Comparison of ENCODE assay signal across 16 cellular contexts in the genomic region with DNA sequence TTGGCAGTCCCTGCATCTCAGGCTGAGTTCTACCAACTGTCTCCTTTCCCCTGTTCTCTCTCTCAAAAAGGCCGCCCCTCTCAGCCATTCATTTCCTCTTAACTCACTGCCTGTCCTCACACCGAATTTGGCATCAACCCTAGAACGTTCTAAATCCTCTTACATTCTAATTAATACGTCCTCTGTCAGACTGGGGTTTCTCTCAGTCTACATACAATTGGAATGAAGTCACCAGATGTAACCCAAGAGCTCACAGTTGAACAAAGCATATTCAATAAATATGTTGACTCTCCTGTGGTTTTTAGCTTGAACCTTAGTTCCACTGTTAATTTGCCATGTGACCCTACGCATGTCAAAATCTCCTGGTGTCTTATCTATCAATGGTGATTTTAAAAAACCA.
DNase-seq lines count a peak whose midpoint lies in the region; ATAC-seq and TF ChIP-seq lines count a peak whose summit lies in the region.
"Had no signal": no experiment of that assay in that cellular context is flagged by ENCODE, and none has a peak within 500 bp of the region (broad histone marks: within the 10 kb centered on the region; RNA-seq: fewer than 3 reads in every experiment).

No MANE protein-coding gene starts in this region.

- dilution Hi-C loops in IMR-90 (cut with HindIII; ENCODE audit: low sequenced_read_pairs, unreplicated experiment): no loop called here

- no peak for TF ChIP-seq RAD21 in IMR-90 (IDR thresholded peaks at IDR 0.05; ENCODE audit: low read length)

- H2AK5ac ChIP-seq in IMR-90 (ENCODE audit: low read depth, low read length): no peak overlapping the region

- in situ Hi-C loops in IMR-90 (cut with MboI; ENCODE audit: low sequenced_read_pairs): no loop called here

- H3K9me3 ChIP-seq in IMR-90 (ENCODE audit: control insufficient read depth, insufficient read depth, low read length): peaks cover 6% of the 10 kb centered on the region
- H3K9me3 ChIP-seq in right atrium auricular region: peaks cover 0 to 13% of the 10 kb centered on the region in 2 donors

- no peak overlapping the region for H3K23ac ChIP-seq in IMR-90 (ENCODE audit: low read depth, low read length)

- H4K91ac ChIP-seq in IMR-90 (ENCODE audit: insufficient read depth, low read depth, low read length): no peak overlapping the region

- no peak overlapping the region for H2BK15ac ChIP-seq in IMR-90 (ENCODE audit: low read depth, low read length)

- no peak overlapping the region for H2AFZ ChIP-seq in IMR-90 (replicated peaks; ENCODE audit: low read length, poor library complexity)

- ATAC-seq in IMR-90 (ENCODE audit: low read depth) (peak; percentile 29; the same call in 1 of the 2 replicates), HG02763 (IDR thresholded peaks at IDR 0.05; ENCODE audit: unreplicated experiment) (no peak), HG03159 (IDR thresholded peaks at IDR 0.05; ENCODE audit: unreplicated experiment) (no peak)
- ATAC-seq: gastroesophageal sphincter had no signal

- H3K27me3 ChIP-seq in IMR-90 (ENCODE audit: control insufficient read depth, insufficient read depth, low read length): peaks cover 8% of the 10 kb centered on the region
- H3K27me3 ChIP-seq in right atrium auricular region: no peaks in the 10 kb centered on the region
- H3K27me3 ChIP-seq: BLaER1, gastroesophageal sphincter had no signal

- H3K27ac ChIP-seq in IMR-90 (ENCODE audit: insufficient read depth, low read length) (no peak overlapping the region), right atrium auricular region (no peak overlapping the region)
- H3K27ac ChIP-seq: BLaER1, gastroesophageal sphincter had no signal

- BruUV-seq in IMR-90 (replicated peaks; lab: Mats Ljungman, UMichigan): no TSS peak

- TF ChIP-seq POLR2A in IMR-90 (IDR thresholded peaks at IDR 0.05; ENCODE audit: low read depth, low read length): no peak

- no peaks in the 10 kb centered on the region for H3K36me3 ChIP-seq in IMR-90 (ENCODE audit: control insufficient read depth, insufficient read depth, low read length)
- no peaks in the 10 kb centered on the region for H3K36me3 ChIP-seq in right atrium auricular region
- H3K36me3 ChIP-seq: BLaER1, gastroesophageal sphincter had no signal

- no peak overlapping the region for H2AK9ac ChIP-seq in IMR-90 (replicated peaks; ENCODE audit: low read depth, low read length, poor library complexity)

- no peak overlapping the region for H3K14ac ChIP-seq in IMR-90 (replicated peaks; ENCODE audit: low read depth, low read length)

- no peak overlapping the region for H3K18ac ChIP-seq in IMR-90 (ENCODE audit: low read depth, low read length)

- no peak overlapping the region for H4K8ac ChIP-seq in IMR-90 (ENCODE audit: low read depth in 2 of 2, low read length in 2 of 2)

- H3K9me1 ChIP-seq in IMR-90 (ENCODE audit: insufficient read depth, low read length): no peaks in the 10 kb centered on the region

- no peak overlapping the region for H3K56ac ChIP-seq in IMR-90 (ENCODE audit: extremely low read depth, insufficient read depth, low read length)

- 40% methylated on average over 1 of the region's 5 CpGs; no CpG with 5 or more reads in 1 of the 2 experiments for WGBS in IMR-90 (ENCODE audit: extremely low coverage in 2 of 2, insufficient read length in 1 of 2), 2 experiments

- H3K4me1 ChIP-seq in IMR-90 (ENCODE audit: control insufficient read depth, insufficient read depth, low read length) (peaks cover 2% of the 10 kb centered on the region; the same call in 1 of the 2 replicates), right atrium auricular region (no peaks in the 10 kb centered on the region)
- H3K4me1 ChIP-seq: gastroesophageal sphincter had no signal

- no peak overlapping the region for H2BK5ac ChIP-seq in IMR-90 (ENCODE audit: low read depth, low read length, poor library complexity, severe bottlenecking)

- no peak overlapping the region for H4K5ac ChIP-seq in IMR-90 (ENCODE audit: low read depth, low read length)

- CTCF ChIA-PET in IMR-90 (lab: Yijun Ruan, JAX): no interaction called here

- H3K9ac ChIP-seq in IMR-90 (ENCODE audit: low read depth, low read length): no peak overlapping the region
- H3K9ac ChIP-seq: BLaER1 had no signal

- TF ChIP-seq CTCF in IMR-90 (conservative IDR thresholded peaks at IDR 0.05; ENCODE audit: low read depth, low read length) (no peak), right atrium auricular region (IDR thresholded peaks at IDR 0.05) (no peak)

- no peaks in the 10 kb centered on the region for H3K79me1 ChIP-seq in IMR-90 (ENCODE audit: low read depth in 1 of 2, low read length in 2 of 2)

- no peak overlapping the region for H3K4ac ChIP-seq in IMR-90 (ENCODE audit: low read depth, low read length)

- intact Hi-C loops in IMR-90 (cut with micrococcal nuclease): no loop called here

- H4K20me1 ChIP-seq in IMR-90 (ENCODE audit: insufficient read depth, low read length): no peaks in the 10 kb centered on the region
- H4K20me1 ChIP-seq: BLaER1 had no signal

- H3K4me2 ChIP-seq in IMR-90 (ENCODE audit: low read depth, low read length): peak overlapping the region; percentile 67; the same call in 1 of the 2 replicates
- H3K4me2 ChIP-seq: BLaER1 had no signal

- H2BK120ac ChIP-seq in IMR-90 (ENCODE audit: low read depth, low read length): no peak overlapping the region

- DNase-seq in DMS153 (lab: John Stamatoyannopoulos, UW) (peak; percentile 81), IMR-90 (peak; percentile 49), astrocyte of the hippocampus (ENCODE audit: low read depth, low spot score) (peak; percentile 93), iris pigment epithelial cell (ENCODE audit: low read depth) (peak; percentile 81), NCI-H510A treated with DMSO at 0.1 percent for 48 hours (lab: John Stamatoyannopoulos, UW) (no peak), right atrium auricular region (ENCODE audit: low spot score) (no peak)
- DNase-seq: activated CD4-positive, alpha-beta T cell treated with anti-CD3 and anti-CD28 coated beads for 1 hour; activated gamma-delta T cell treated with Interleukin-2 at 50 U/mL for 16 hours; aorta; DND-41; SHP77 had no signal

- POLR2A ChIA-PET in IMR-90 (lab: Charles Lee; ENCODE audit: unreplicated experiment): no interaction called here

- no peak overlapping the region for H2BK20ac ChIP-seq in IMR-90 (ENCODE audit: low read depth, low read length)

- H3K4me3 ChIP-seq in IMR-90 (ENCODE audit: insufficient read depth, low read depth, low read length): no peak overlapping the region
- H3K4me3 ChIP-seq in right atrium auricular region: no peak overlapping the region
- H3K4me3 ChIP-seq: BLaER1, gastroesophageal sphincter, lung had no signal

TF ChIP-seq in IMR-90, 13 proteins besides CTCF, POLR2A, EP300 and RAD21:
- no peak for TF ChIP-seq SMC3 (IDR thresholded peaks at IDR 0.05; ENCODE audit: low read depth, low read length)
- TF ChIP-seq MAZ (IDR thresholded peaks at IDR 0.05; ENCODE audit: borderline replicate concordance, low read depth, low read length): no peak

Comparison
In these comparisons a context has a peak if more than half of its experiments do, and no peak if none do; other contexts are left out.
1. DNase-seq: peak in DMS153 (single experiment), IMR-90 (single experiment), astrocyte of the hippocampus (single experiment) and iris pigment epithelial cell (single experiment); none in NCI-H510A treated with DMSO at 0.1 percent for 48 hours (single experiment) and right atrium auricular region (single experiment).